ENCODE assay signal across 9 cellular contexts in genomic region chr21:16308269-16308668, GRCh38.
A peak's percentile ranks its signal among the peaks of the same experiment; 100 is the strongest.
DNase-seq lines count a peak whose midpoint lies in the region; ATAC-seq and TF ChIP-seq lines count a peak whose summit lies in the region.
"Had no signal": no experiment of that assay in that cellular context is flagged by ENCODE, and none has a peak within 500 bp of the region (broad histone marks: within the 10 kb centered on the region; RNA-seq: fewer than 3 reads in every experiment).

No MANE protein-coding gene starts in this region.

- no peak for TF ChIP-seq CTCF in right atrium auricular region (IDR thresholded peaks at IDR 0.05)
- TF ChIP-seq CTCF in vagina (IDR thresholded peaks at IDR 0.05), result no peak
- no peak for TF ChIP-seq CTCF in endothelial cell (IDR thresholded peaks at IDR 0.05; ENCODE audit: unreplicated experiment)

- H3K27ac ChIP-seq in right atrium auricular region, result peak overlapping the region; percentile 63 to 68
- peak overlapping the region; percentile 87 for H3K27ac ChIP-seq in vagina

- H3K36me3 ChIP-seq in right atrium auricular region (no peaks in the 10 kb centered on the region), vagina (no peaks in the 10 kb centered on the region)

- DNase-seq in Right ventricle myocardium inferior (ENCODE audit: missing footprints) (no peak), cardiac septum (ENCODE audit: low spot score) (no peak), SK-MEL-5 (ENCODE audit: low read depth, low spot score) (peak; percentile 94), right atrium auricular region (ENCODE audit: low spot score) (no peak), vagina (ENCODE audit: extremely low spot score in 2 of 2) (no peak), endothelial cell (ENCODE audit: low spot score) (no peak), activated gamma-delta T cell treated with Interleukin-2 at 50 U/mL for 16 hours (no peak), T-helper 9 cell (no peak)
- DNase-seq: CD4-positive, alpha-beta memory T cell had no signal

- in situ Hi-C loops in SK-MEL-5 (cut with HindIII; ENCODE audit: low pct_unique_long_range_greater_than_20kb, low sequenced_read_pairs), result no loop called here

- H3K36me3 Mint-ChIP-seq in endothelial cell (ENCODE audit: low read depth, unreplicated experiment), result no peaks in the 10 kb centered on the region
- H3K36me3 Mint-ChIP-seq: CD4-positive, alpha-beta memory T cell had no signal

- H3K9me3 ChIP-seq in right atrium auricular region (no peaks in the 10 kb centered on the region), vagina (no peaks in the 10 kb centered on the region)

- no peaks in the 10 kb centered on the region for H3K4me1 Mint-ChIP-seq in endothelial cell (ENCODE audit: unreplicated experiment)

- H3K4me3 ChIP-seq in right atrium auricular region, result peak overlapping the region; percentile 3 to 33
- H3K4me3 ChIP-seq in vagina, result peak overlapping the region; percentile 30

- H3K27ac Mint-ChIP-seq in endothelial cell (ENCODE audit: unreplicated experiment), result no peak overlapping the region
- H3K27ac Mint-ChIP-seq: CD4-positive, alpha-beta memory T cell had no signal

- intact Hi-C loops in Right ventricle myocardium inferior (cut with DNase I) (loop anchor here (5.0 kb wide), 2 partner anchors 109 to 111 kb away; no protein-coding TSS in a partner anchor), cardiac septum (cut with DNase I) (loop anchor here (10.0 kb wide), 2 partner anchors 113 to 227 kb away; no protein-coding TSS in a partner anchor), vagina (cut with DNase I) (loop anchor here (10.0 kb wide), 2 partner anchors 113 to 117 kb away; no protein-coding TSS in a partner anchor)

- no peak overlapping the region for H3K4me3 Mint-ChIP-seq in endothelial cell (ENCODE audit: unreplicated experiment)
- H3K4me3 Mint-ChIP-seq: CD4-positive, alpha-beta memory T cell had no signal

- peak; percentile 42 for ATAC-seq in Right ventricle myocardium inferior

- no peaks in the 10 kb centered on the region for H3K9me3 Mint-ChIP-seq in endothelial cell (ENCODE audit: unreplicated experiment)

- H3K4me1 ChIP-seq in right atrium auricular region (no peaks in the 10 kb centered on the region), vagina (peaks cover 22% of the 10 kb centered on the region)

- H3K27me3 Mint-ChIP-seq in endothelial cell (ENCODE audit: unreplicated experiment), result no peaks in the 10 kb centered on the region
- H3K27me3 Mint-ChIP-seq: CD4-positive, alpha-beta memory T cell had no signal

- no peaks in the 10 kb centered on the region for H3K27me3 ChIP-seq in right atrium auricular region
- H3K27me3 ChIP-seq in vagina, result no peaks in the 10 kb centered on the region

- no peak for TF ChIP-seq POLR2A in vagina (IDR thresholded peaks at IDR 0.05)
